8 cellular contexts compared by ENCODE assay signal in genomic region chrX:153953342-153953830, GRCh38. TPM values are rescaled to one million over a fixed set of nuclear protein-coding genes. Genes with fewer than 3 reads are reported as not detected.
DNase-seq lines count a peak whose midpoint lies in the region; ATAC-seq, FAIRE-seq and TF ChIP-seq lines count a peak whose summit lies in the region.

No MANE protein-coding gene starts in this region.

- H3K9ac ChIP-seq in skeletal muscle satellite cell (ENCODE audit: low read depth, low read length), result peak overlapping the region; percentile 30

- no peak; the same call in 1 of the 2 replicates for TF ChIP-seq POLR2A in GM12892 (IDR thresholded peaks at IDR 0.05; ENCODE audit: low read depth, low read length)

- H3K36me3 ChIP-seq in skeletal muscle satellite cell (ENCODE audit: insufficient read depth, low read length), result peaks cover 80% of the 10 kb centered on the region

- no peak overlapping the region for H3K4me3 ChIP-seq in skeletal muscle satellite cell (ENCODE audit: low read length)

- no peaks in the 10 kb centered on the region for H3K36me3 Mint-ChIP-seq in T-helper 17 cell (ENCODE audit: low read depth)

- FAIRE-seq in GM12892 (lab: Jason Lieb, UNC), result peak; percentile 95

- H3K4me1 Mint-ChIP-seq in T-helper 17 cell, result peaks cover 4% of the 10 kb centered on the region

- no peaks in the 10 kb centered on the region for H3K9me3 ChIP-seq in T-helper 17 cell (ENCODE audit: control insufficient read depth, low read length, poor library complexity, severe bottlenecking)
- H3K9me3 ChIP-seq in skeletal muscle satellite cell (replicated peaks; ENCODE audit: low read length), result no peaks in the 10 kb centered on the region

- H3K27me3 ChIP-seq in skeletal muscle satellite cell (ENCODE audit: control insufficient read depth, insufficient read depth, low read length), result no peaks in the 10 kb centered on the region

- H3K4me1 ChIP-seq in skeletal muscle satellite cell (ENCODE audit: control insufficient read depth, insufficient read depth, low read length), result peaks cover 3% of the 10 kb centered on the region

- H3K27ac Mint-ChIP-seq in T-helper 17 cell, result peak overlapping the region; percentile 37

- peak; percentile 96 for DNase-seq in GM12892 (ENCODE audit: insufficient read length)
- peak; percentile 85 for DNase-seq in HuH-7 (ENCODE audit: low spot score)
- DNase-seq in T-helper 17 cell, result peak; percentile 53 to 74 (median 60)
- DNase-seq in amygdala (lab: John Stamatoyannopoulos, UW), result peak in 40 of 56 donors; percentile 9 to 81 (median 34)
- peak; percentile 93 for DNase-seq in hepatic stellate cell (ENCODE audit: low spot score)
- no peak for DNase-seq in AML-193 (lab: John Stamatoyannopoulos, UW)

- no peak overlapping the region for H3K4me2 ChIP-seq in skeletal muscle satellite cell (ENCODE audit: low read length)

- no peak overlapping the region for H3K4me3 Mint-ChIP-seq in T-helper 17 cell

- ATAC-seq in T-helper 17 cell, result peak; percentile 81
- no peak for ATAC-seq in GM21390 (IDR thresholded peaks at IDR 0.05; ENCODE audit: unreplicated experiment)

- no peaks in the 10 kb centered on the region for H3K27me3 Mint-ChIP-seq in T-helper 17 cell

RNA-seq across cellular contexts. Expression of gene RENBP, which starts 8.9 kb away (rescaled TPM):
- polyA plus RNA-seq in GM12892 (2012; ENCODE audit: missing spikeins), result 3.7 TPM
- 10 to 100 TPM in 1 of 2 donors, 1 to 10 TPM in 1; 8.8 to 11.5 TPM for total RNA-seq in T-helper 17 cell
- 2.4 and 11.2 TPM in 2 replicates for total RNA-seq in skeletal muscle satellite cell (2012; rRNA removed)

RNA-seq across cellular contexts. Expression of gene HCFC1, which starts 18.2 kb away (rescaled TPM):
- polyA plus RNA-seq in GM12892 (2012; ENCODE audit: missing spikeins), result 13.3 TPM
- total RNA-seq in T-helper 17 cell, result 10 to 100 TPM; 65.7 to 65.8 TPM
- total RNA-seq in skeletal muscle satellite cell (2012; rRNA removed), result 22.6 and 24.5 TPM in 2 replicates

RNA-seq across cellular contexts. Expression of gene NAA10, which starts 18.5 kb away (rescaled TPM):
- polyA plus RNA-seq in GM12892 (2012; ENCODE audit: missing spikeins), result 76.2 TPM
- 10 to 100 TPM; 42.8 to 48.5 TPM for total RNA-seq in T-helper 17 cell
- total RNA-seq in skeletal muscle satellite cell (2012; rRNA removed), result 102 and 164 TPM in 2 replicates

RNA-seq across cellular contexts. Expression of gene TMEM187, which starts 19.2 kb away (rescaled TPM):
- polyA plus RNA-seq in GM12892 (2012; ENCODE audit: missing spikeins), result 2.2 TPM
- 1 to 10 TPM; 2.4 to 3.0 TPM for total RNA-seq in T-helper 17 cell
- 6.8 and 7.6 TPM in 2 replicates for total RNA-seq in skeletal muscle satellite cell (2012; rRNA removed)

RNA-seq across cellular contexts. Expression of gene ARHGAP4, which starts 27.3 kb away (rescaled TPM):
- polyA plus RNA-seq in GM12892 (2012; ENCODE audit: missing spikeins), result 23.2 TPM
- 100 to 1,000 TPM; 374 to 404 TPM for total RNA-seq in T-helper 17 cell
- total RNA-seq in skeletal muscle satellite cell (2012; rRNA removed), result 0.76 and 1.3 TPM in 2 replicates

Comparison
In these comparisons a context has a peak if more than half of its experiments do, and no peak if none do; other contexts are left out.
1. DNase-seq: peak in GM12892 (single experiment), HuH-7 (single experiment), T-helper 17 cell (3 of 3), amygdala (40 of 56) and hepatic stellate cell (single experiment); none in AML-193 (0 of 2).